Comparison of ENCODE assay signal across 23 cellular contexts in the genomic region with DNA sequence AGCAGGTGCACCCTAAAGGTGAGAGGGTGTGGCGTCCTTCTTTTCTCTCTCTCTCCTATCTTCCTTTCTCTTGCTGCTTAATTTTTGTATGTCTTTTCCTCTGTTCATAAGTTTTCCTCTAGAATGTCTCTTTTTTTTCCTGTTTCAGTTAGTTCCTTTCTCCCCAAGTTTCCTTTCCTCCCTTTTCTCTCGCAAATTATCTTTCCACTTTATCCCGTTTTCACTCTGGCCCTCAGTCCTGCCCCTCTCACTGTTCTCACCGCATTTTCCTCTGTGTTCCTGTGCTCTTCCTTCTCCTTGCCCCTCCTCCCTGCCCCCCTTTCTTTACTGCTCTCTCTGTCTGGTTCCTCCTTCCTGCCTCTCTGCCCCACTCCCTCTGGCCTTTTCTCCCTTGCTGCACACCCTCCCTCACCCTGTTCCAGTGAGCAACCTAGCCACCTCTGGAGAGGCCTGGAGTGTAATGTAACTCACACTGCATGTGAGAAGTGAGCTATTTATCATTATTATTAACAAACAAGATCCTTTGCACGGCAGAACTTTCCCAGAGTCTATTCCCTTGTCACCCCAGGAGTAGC.
DNase-seq lines count a peak whose midpoint lies in the region; ATAC-seq and TF ChIP-seq lines count a peak whose summit lies in the region.
"Had no signal": no experiment of that assay in that cellular context is flagged by ENCODE, and none has a peak within 500 bp of the region (broad histone marks: within the 10 kb centered on the region; RNA-seq: fewer than 3 reads in every experiment).

No MANE protein-coding gene starts in this region.

- no peak for TF ChIP-seq CTCF in neural crest cell (conservative IDR thresholded peaks at IDR 0.05)

- H3K36me3 ChIP-seq in BLaER1 treated with 17β-estradiol and CSF1 and Interleukin-3, amounts not matched to agents 10 nM and 100 nM, result no peaks in the 10 kb centered on the region
- H3K36me3 ChIP-seq: adrenal gland, brain microvascular endothelial cell, transverse colon had no signal

- H3K27ac Mint-ChIP-seq in activated T-helper 17 cell treated with anti-CD3 and anti-CD28 coated beads, Interleukin-2, amount 50 U/mL, for 72 hours, result peak overlapping the region; percentile 36
- H3K27ac Mint-ChIP-seq in neural crest cell (ENCODE audit: unreplicated experiment), result peak overlapping the region; percentile 58
- H3K27ac Mint-ChIP-seq: naive thymus-derived CD4-positive, alpha-beta T cell had no signal

- no peaks in the 10 kb centered on the region for H3K4me1 Mint-ChIP-seq in activated T-helper 17 cell treated with anti-CD3 and anti-CD28 coated beads, Interleukin-2, amount 50 U/mL, for 72 hours
- peaks cover 7% of the 10 kb centered on the region for H3K4me1 Mint-ChIP-seq in neural crest cell

- DNase-seq in KBM-7, result peak; percentile 50
- DNase-seq in neural crest cell (ENCODE audit: low read depth, low spot score), result no peak
- no peak for DNase-seq in stimulated activated CD4-positive, alpha-beta T cell treated with anti-CD3 and anti-CD28 coated beads, Interleukin-4, amount 100 ng/mL, for 1 hour
- no peak for DNase-seq in DMS 273 (lab: John Stamatoyannopoulos, UW; ENCODE audit: unreplicated experiment)
- no peak for DNase-seq in RPMI8226
- DNase-seq: activated CD4-positive, alpha-beta T cell treated with anti-CD3 and anti-CD28 coated beads, Interleukin-2, amount 50 U/mL, for 1 hour; activated T-cell treated with anti-CD3 and anti-CD28 coated beads, Interleukin-2, amount 50 U/mL, for 4 hours; adrenal gland; brain microvascular endothelial cell; DND-41; left ventricle myocardium superior; naive thymus-derived CD4-positive, alpha-beta T cell; NCI-H1048; NCI-H524 treated with DMSO at 0.1 percent for 48 hours; SK-N-SH; stimulated activated CD4-positive, alpha-beta T cell treated with anti-CD3 and anti-CD28 coated beads, Interleukin-1b, Interleukin-23, amount 100 ng/mL, for 48 hours; transverse colon had no signal

- peaks cover 10 to 15% (median 12%) of the 10 kb centered on the region in 10 experiments for H3K4me1 ChIP-seq in BLaER1 treated with 17β-estradiol and CSF1 and Interleukin-3, amounts not matched to agents 10 nM and 100 nM
- H3K4me1 ChIP-seq: adrenal gland had no signal

- H4K20me1 ChIP-seq in BLaER1 treated with 17β-estradiol and CSF1 and Interleukin-3, amounts not matched to agents 10 nM and 100 nM, result no peaks in the 10 kb centered on the region

- H3K4me3 ChIP-seq in BLaER1 treated with 17β-estradiol and CSF1 and Interleukin-3, amounts not matched to agents 10 nM and 100 nM, result no peak overlapping the region
- H3K4me3 ChIP-seq: adrenal gland, smooth muscle cell, transverse colon had no signal

- ATAC-seq in activated T-helper 17 cell treated with anti-CD3 and anti-CD28 coated beads, Interleukin-2, amount 50 U/mL, for 72 hours (replicated peaks), result no peak
- ATAC-seq: activated T-cell treated with anti-CD3 and anti-CD28 coated beads, Interleukin-2, amount 50 U/mL, for 4 hours; HCT116; left ventricle myocardium superior; naive thymus-derived CD4-positive, alpha-beta T cell had no signal

- no peaks in the 10 kb centered on the region for H3K36me3 Mint-ChIP-seq in activated T-helper 17 cell treated with anti-CD3 and anti-CD28 coated beads, Interleukin-2, amount 50 U/mL, for 72 hours (ENCODE audit: low read depth)
- no peaks in the 10 kb centered on the region for H3K36me3 Mint-ChIP-seq in neural crest cell (ENCODE audit: low read depth)
- H3K36me3 Mint-ChIP-seq: CD14-positive monocyte; naive thymus-derived CD4-positive, alpha-beta T cell had no signal

- H3K4me2 ChIP-seq in BLaER1 treated with 17β-estradiol and CSF1 and Interleukin-3, amounts not matched to agents 10 nM and 100 nM, result peak overlapping the region; percentile 0 to 67 (median 52); a peak in 20 of 22 replicates
- H3K4me2 ChIP-seq: SK-N-SH, smooth muscle cell had no signal

- H3K9me3 ChIP-seq in BLaER1 treated with 17β-estradiol and CSF1 and Interleukin-3, amounts not matched to agents 10 nM and 100 nM (replicated peaks in 1 of 11), result no peaks in the 10 kb centered on the region
- H3K9me3 ChIP-seq: adrenal gland, SK-N-SH, transverse colon had no signal

- H3K4me3 Mint-ChIP-seq in activated T-helper 17 cell treated with anti-CD3 and anti-CD28 coated beads, Interleukin-2, amount 50 U/mL, for 72 hours, result no peak overlapping the region
- no peak overlapping the region for H3K4me3 Mint-ChIP-seq in neural crest cell
- H3K4me3 Mint-ChIP-seq: activated T-cell treated with anti-CD3 and anti-CD28 coated beads, Interleukin-2, amount 50 U/mL, for 4 hours; CD14-positive monocyte; naive thymus-derived CD4-positive, alpha-beta T cell had no signal

- H3K27me3 ChIP-seq in BLaER1 treated with 17β-estradiol and CSF1 and Interleukin-3, amounts not matched to agents 10 nM and 100 nM, result no peaks in the 10 kb centered on the region
- H3K27me3 ChIP-seq: adrenal gland had no signal

- in situ Hi-C loops in KBM-7 (cut with MboI; ENCODE audit: low pct_unique_long_range_greater_than_20kb, low sequenced_read_pairs), result no loop called here

- H3K9ac ChIP-seq in BLaER1 treated with 17β-estradiol and CSF1 and Interleukin-3, amounts not matched to agents 10 nM and 100 nM, result no peak overlapping the region; a peak in 1 of 22 replicates
- H3K9ac ChIP-seq: SK-N-SH had no signal

- H3K27ac ChIP-seq in BLaER1 treated with 17β-estradiol and CSF1 and Interleukin-3, amounts not matched to agents 10 nM and 100 nM, result no peak overlapping the region
- H3K27ac ChIP-seq: adrenal gland, brain microvascular endothelial cell, RWPE1, transverse colon had no signal

- no peaks in the 10 kb centered on the region for H3K9me3 Mint-ChIP-seq in activated T-helper 17 cell treated with anti-CD3 and anti-CD28 coated beads, Interleukin-2, amount 50 U/mL, for 72 hours
- no peaks in the 10 kb centered on the region for H3K9me3 Mint-ChIP-seq in neural crest cell

- H3K27me3 Mint-ChIP-seq in activated T-helper 17 cell treated with anti-CD3 and anti-CD28 coated beads, Interleukin-2, amount 50 U/mL, for 72 hours, result peaks cover 20% of the 10 kb centered on the region
- H3K27me3 Mint-ChIP-seq in neural crest cell (ENCODE audit: low read depth), result peaks cover 20% of the 10 kb centered on the region
